In the genomic region with DNA sequence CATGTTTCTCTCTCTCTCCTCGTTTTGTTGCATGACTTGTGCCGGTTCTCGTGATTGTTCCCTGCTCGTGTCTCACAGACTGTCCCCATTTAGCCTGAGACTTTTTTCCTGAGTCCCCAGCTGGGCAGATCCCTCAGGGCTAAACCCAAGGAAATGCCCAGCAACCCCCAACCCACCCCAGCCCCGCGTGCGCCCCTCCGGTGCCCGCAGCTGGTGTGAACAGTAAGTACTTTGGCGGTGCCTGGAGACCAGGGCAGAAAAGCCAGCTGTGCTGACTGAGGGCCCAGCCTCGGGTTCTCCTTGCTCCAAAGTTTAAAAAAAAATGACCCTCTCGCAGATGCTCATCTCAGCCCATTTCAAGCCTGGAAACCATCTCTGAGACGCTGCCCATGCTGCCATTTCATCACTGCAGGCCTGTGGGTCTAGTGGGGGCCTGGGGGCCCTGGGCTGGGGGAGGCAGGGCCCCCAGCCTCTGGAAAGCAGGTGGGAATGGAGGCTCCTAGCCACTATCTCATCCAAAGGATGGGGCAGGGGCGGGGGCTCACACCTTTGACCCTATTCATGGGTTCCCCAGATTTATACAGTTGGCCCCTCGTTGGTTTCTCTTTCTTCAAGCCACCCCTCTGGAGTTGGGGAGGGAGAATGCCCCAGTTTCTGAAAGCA, we compare ENCODE assay signal across 35 cellular contexts. TPM values are rescaled to one million over a fixed set of nuclear protein-coding genes. Genes with fewer than 3 reads are reported as not detected.
"Had no signal": no experiment of that assay in that cellular context is flagged by ENCODE, and none has a peak within 500 bp of the region (broad histone marks: within the 10 kb centered on the region; RNA-seq: fewer than 3 reads in every experiment).

No MANE protein-coding gene starts in this region.

- H3K36me3 Mint-ChIP-seq: activated naive CD8-positive, alpha-beta T cell; T-cell had no signal

- H3K36me3 ChIP-seq: esophagus muscularis mucosa, gastrocnemius medialis had no signal

- H3K9me3 Mint-ChIP-seq: activated B cell treated with CpG ODN at 0.5 μM for 24 hours; activated CD8-positive, alpha-beta T cell treated with anti-CD3 and anti-CD28 coated beads for 36 hours; activated T-helper 1 cell treated with anti-CD3 and anti-CD28 coated beads, Interleukin-12 subunit alpha, Interleukin-12 subunit beta, Interleukin-2, Interleukin-4 antibody, amounts not matched to agents 30 ng/mL and 10 ng/mL and 1 ng/mL, durations not matched to agents 14 hours and 24 hours and 36 hours; activated T-helper 2 cell treated with anti-CD3 and anti-CD28 coated beads, Interferon-gamma antibody, Interleukin-2, Interleukin-4, amounts not matched to agents 10 μg/mL and 5 μg/mL and 100 μg/mL, durations not matched to agents 14 hours and 24 hours and 36 hours; effector memory CD8-positive, alpha-beta T cell; T-cell; T-helper 2 cell treated with Interferon-gamma antibody and Interleukin-4, amounts not matched to agents 5 μg/mL and 100 μg/mL, for 36 hours had no signal

- H3K4me3 ChIP-seq: esophagus muscularis mucosa, gastrocnemius medialis had no signal

- H3K9me3 ChIP-seq: esophagus muscularis mucosa, gastrocnemius medialis had no signal

- H3K4me1 ChIP-seq: esophagus muscularis mucosa, foreskin keratinocyte, gastrocnemius medialis had no signal

- DNase-seq: activated B cell treated with CpG ODN at 0.5 μM for 24 hours; activated CD4-positive, alpha-beta T cell treated with anti-CD3 and anti-CD28 coated beads for 48 hours; activated CD4-positive, alpha-beta T cell treated with anti-CD3 and anti-CD28 coated beads, Interleukin-2, amount 50 U/mL, for 1 hour; activated CD4-positive, alpha-beta T cell treated with anti-CD3 and anti-CD28 coated beads, Interleukin-2, amount 50 U/mL, for 48 hours; activated CD8-positive, alpha-beta memory T cell treated with anti-CD3 and anti-CD28 coated beads for 24 hours; activated CD8-positive, alpha-beta T cell treated with anti-CD3 and anti-CD28 coated beads for 36 hours; activated gamma-delta T cell treated with Interleukin-2 at 50 U/mL for 16 hours; activated naive CD4-positive, alpha-beta T cell treated with anti-CD3 and anti-CD28 coated beads, Interleukin-2, amount 50 U/mL, for 16 hours; activated naive CD4-positive, alpha-beta T cell treated with Interleukin-2 at 50 U/mL for 16 hours; activated T-cell treated with anti-CD3 and anti-CD28 coated beads, Interleukin-2, amount 50 U/mL, for 48 hours; amniotic stem cell; caudate nucleus; cortex of kidney; dermis blood vessel endothelial cell; effector CD4-positive, alpha-beta T cell; effector memory CD8-positive, alpha-beta T cell; erythroblast; foreskin keratinocyte; gastrocnemius medialis; SW 1271; T-cell; T-helper 17 cell; T1000; WERI-Rb-1 had no signal

- H3K27me3 ChIP-seq: esophagus muscularis mucosa, gastrocnemius medialis had no signal

- FAIRE-seq: astrocyte, colon had no signal

- H3K27ac ChIP-seq: esophagus muscularis mucosa, foreskin keratinocyte, gastrocnemius medialis, WERI-Rb-1 had no signal

- ATAC-seq: activated CD4-positive, CD25-positive, alpha-beta regulatory T cell treated with anti-CD3 and anti-CD28 coated beads, Interleukin-2, amount 50 U/mL, for 24 hours; activated CD8-positive, alpha-beta T cell treated with anti-CD3 and anti-CD28 coated beads for 36 hours; effector memory CD8-positive, alpha-beta T cell; foreskin keratinocyte; gastrocnemius medialis; T-cell; T-helper 17 cell had no signal

- H3K4me3 Mint-ChIP-seq: activated B cell treated with CpG ODN at 0.5 μM for 24 hours; activated CD8-positive, alpha-beta T cell treated with anti-CD3 and anti-CD28 coated beads for 36 hours; activated naive CD8-positive, alpha-beta T cell; activated T-helper 1 cell treated with anti-CD3 and anti-CD28 coated beads, Interleukin-12 subunit alpha, Interleukin-12 subunit beta, Interleukin-2, Interleukin-4 antibody, amounts not matched to agents 30 ng/mL and 10 ng/mL and 1 ng/mL, durations not matched to agents 14 hours and 24 hours and 36 hours; effector memory CD8-positive, alpha-beta T cell; T-cell; T-helper 17 cell; T-helper 2 cell treated with Interferon-gamma antibody and Interleukin-4, amounts not matched to agents 5 μg/mL and 100 μg/mL, for 36 hours had no signal

- H3K27me3 Mint-ChIP-seq: activated B cell treated with CpG ODN at 0.5 μM for 24 hours; activated CD8-positive, alpha-beta T cell treated with anti-CD3 and anti-CD28 coated beads for 36 hours; activated naive CD8-positive, alpha-beta T cell; effector memory CD8-positive, alpha-beta T cell; T-cell; T-helper 17 cell had no signal

- H3K4me1 Mint-ChIP-seq: activated B cell treated with CpG ODN at 0.5 μM for 24 hours, T-cell, T-helper 17 cell had no signal

- H3K27ac Mint-ChIP-seq: activated B cell treated with CpG ODN at 0.5 μM for 24 hours; activated CD8-positive, alpha-beta T cell treated with anti-CD3 and anti-CD28 coated beads for 36 hours; activated naive CD8-positive, alpha-beta T cell; activated T-helper 1 cell treated with anti-CD3 and anti-CD28 coated beads, Interleukin-12 subunit alpha, Interleukin-12 subunit beta, Interleukin-2, Interleukin-4 antibody, amounts not matched to agents 30 ng/mL and 10 ng/mL and 1 ng/mL, durations not matched to agents 14 hours and 24 hours and 36 hours; activated T-helper 2 cell treated with anti-CD3 and anti-CD28 coated beads, Interferon-gamma antibody, Interleukin-2, Interleukin-4, amounts not matched to agents 10 μg/mL and 5 μg/mL and 100 μg/mL, durations not matched to agents 14 hours and 24 hours and 36 hours; effector memory CD8-positive, alpha-beta T cell; T-cell; T-helper 17 cell; T-helper 2 cell treated with Interferon-gamma antibody and Interleukin-4, amounts not matched to agents 5 μg/mL and 100 μg/mL, for 36 hours had no signal

RNA-seq across cellular contexts. Expression of a gene that starts 41.8 kb away (rescaled TPM):
- total RNA-seq: activated B cell treated with CpG ODN at 0.5 μM for 24 hours; activated CD8-positive, alpha-beta T cell treated with anti-CD3 and anti-CD28 coated beads for 36 hours; activated T-helper 1 cell treated with anti-CD3 and anti-CD28 coated beads, Interleukin-12 subunit alpha, Interleukin-12 subunit beta, Interleukin-2, Interleukin-4 antibody, amounts not matched to agents 30 ng/mL and 10 ng/mL and 1 ng/mL, durations not matched to agents 14 hours and 24 hours and 36 hours; activated T-helper 2 cell treated with anti-CD3 and anti-CD28 coated beads, Interferon-gamma antibody, Interleukin-2, Interleukin-4, amounts not matched to agents 10 μg/mL and 5 μg/mL and 100 μg/mL, durations not matched to agents 14 hours and 24 hours and 36 hours; dermis blood vessel endothelial cell; esophagus muscularis mucosa; foreskin keratinocyte; glomerular endothelial cell; T-cell; T-helper 17 cell had no signal
- polyA plus RNA-seq: foreskin keratinocyte had no signal

RNA-seq across cellular contexts. Expression of a gene that starts 57.0 kb away (rescaled TPM):
- total RNA-seq: activated B cell treated with CpG ODN at 0.5 μM for 24 hours; activated CD8-positive, alpha-beta T cell treated with anti-CD3 and anti-CD28 coated beads for 36 hours; activated T-helper 1 cell treated with anti-CD3 and anti-CD28 coated beads, Interleukin-12 subunit alpha, Interleukin-12 subunit beta, Interleukin-2, Interleukin-4 antibody, amounts not matched to agents 30 ng/mL and 10 ng/mL and 1 ng/mL, durations not matched to agents 14 hours and 24 hours and 36 hours; activated T-helper 2 cell treated with anti-CD3 and anti-CD28 coated beads, Interferon-gamma antibody, Interleukin-2, Interleukin-4, amounts not matched to agents 10 μg/mL and 5 μg/mL and 100 μg/mL, durations not matched to agents 14 hours and 24 hours and 36 hours; astrocyte; chondrocyte; dermis blood vessel endothelial cell; esophagus muscularis mucosa; foreskin keratinocyte; glomerular endothelial cell; T-cell; T-helper 17 cell had no signal
- polyA plus RNA-seq: adipose tissue, foreskin keratinocyte had no signal
